10 cellular contexts compared by ENCODE assay signal in the genomic region with DNA sequence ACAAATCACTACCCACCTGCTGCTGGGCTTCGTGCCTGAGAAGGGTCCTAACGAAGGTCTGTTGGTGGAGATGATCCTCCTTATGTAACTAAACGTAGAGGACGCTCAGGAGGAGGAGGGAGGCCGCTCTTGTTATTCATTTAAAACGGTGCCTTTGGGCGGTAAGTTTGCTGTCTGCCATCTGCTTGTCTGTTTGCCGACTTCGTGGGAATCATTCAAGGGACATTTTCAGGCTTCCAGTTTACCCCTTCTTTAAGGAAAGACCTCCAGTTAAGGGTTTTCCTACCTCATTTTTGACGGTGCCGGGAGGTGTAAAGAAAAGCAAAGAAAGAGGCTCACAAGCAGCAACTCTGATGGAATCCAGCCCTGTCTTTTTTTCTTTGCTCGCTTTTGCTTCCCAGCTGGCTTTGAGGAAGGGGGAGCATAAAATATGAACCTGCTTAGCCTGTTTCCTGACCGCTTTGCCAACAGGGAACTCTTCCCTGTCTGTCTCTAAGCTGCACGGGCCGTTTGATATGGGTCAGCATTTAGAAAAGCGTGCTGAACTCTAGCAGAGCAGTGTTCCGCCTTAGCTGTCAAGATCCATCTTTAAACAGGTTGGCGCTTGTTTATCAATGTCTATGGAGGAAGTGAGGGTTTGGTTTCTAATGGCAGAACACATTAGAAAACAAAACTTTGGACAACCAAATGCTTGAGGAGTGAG. TPM values are rescaled to one million over a fixed set of nuclear protein-coding genes. Genes with fewer than 3 reads are reported as not detected.
DNase-seq lines count a peak whose midpoint lies in the region; ATAC-seq and TF ChIP-seq lines count a peak whose summit lies in the region.
"Had no signal": no experiment of that assay in that cellular context is flagged by ENCODE, and none has a peak within 500 bp of the region (broad histone marks: within the 10 kb centered on the region; RNA-seq: fewer than 3 reads in every experiment).

No MANE protein-coding gene starts in this region.

- no peak overlapping the region for H3K27ac Mint-ChIP-seq in CD8-positive, alpha-beta memory T cell
- no peak overlapping the region for H3K27ac Mint-ChIP-seq in neural progenitor cell

- CTCF ChIA-PET in CD8-positive, alpha-beta memory T cell (lab: Charles Lee): interaction anchor here (1.2 to 2.4 kb wide), 5 partner anchors 10 to 446 kb away, joined by 3 to 9 read pairs (median 3); no protein-coding TSS in a partner anchor

- TF ChIP-seq CTCF in coronary artery (IDR thresholded peaks at IDR 0.05): no peak
- no peak for TF ChIP-seq CTCF in neural progenitor cell (IDR thresholded peaks at IDR 0.05)
- TF ChIP-seq CTCF in omental fat pad (IDR thresholded peaks at IDR 0.05): no peak

- H3F3A ChIP-seq in neural progenitor cell (ENCODE audit: low read depth): peaks cover 3% of the 10 kb centered on the region

- H3K27me3 Mint-ChIP-seq in CD8-positive, alpha-beta memory T cell: no peaks in the 10 kb centered on the region
- peaks cover 9% of the 10 kb centered on the region for H3K27me3 Mint-ChIP-seq in neural progenitor cell (ENCODE audit: insufficient read depth, low read depth)

- H3K36me3 ChIP-seq in CD8-positive, alpha-beta memory T cell (ENCODE audit: insufficient read depth, low read length): peaks cover 14% of the 10 kb centered on the region
- no peaks in the 10 kb centered on the region for H3K36me3 ChIP-seq in neural progenitor cell

- peak overlapping the region; percentile 96 for H2AFZ ChIP-seq in neural progenitor cell (replicated peaks)

- no peaks in the 10 kb centered on the region for H4K20me1 ChIP-seq in neural progenitor cell (ENCODE audit: low read depth)

- no peaks in the 10 kb centered on the region for H3K9me3 Mint-ChIP-seq in CD8-positive, alpha-beta memory T cell
- no peaks in the 10 kb centered on the region for H3K9me3 Mint-ChIP-seq in neural progenitor cell

- H3K27me3 ChIP-seq in CD8-positive, alpha-beta memory T cell (ENCODE audit: insufficient read depth, low read length, poor library complexity, severe bottlenecking): no peaks in the 10 kb centered on the region
- H3K27me3 ChIP-seq in neural progenitor cell: no peaks in the 10 kb centered on the region

- no peak overlapping the region for H3K9ac ChIP-seq in neural progenitor cell

- DNase-seq in CD8-positive, alpha-beta memory T cell: no peak
- DNase-seq in NCI-H2029 treated with DMSO at 0.1 percent for 48 hours (lab: John Stamatoyannopoulos, UW): peak; percentile 85
- no peak for DNase-seq in coronary artery (ENCODE audit: low spot score)
- no peak for DNase-seq in neural progenitor cell (ENCODE audit: low spot score)
- no peak for DNase-seq in NK-92 (lab: John Stamatoyannopoulos, UW; ENCODE audit: unreplicated experiment)
- DNase-seq in omental fat pad (ENCODE audit: low spot score): no peak
- no peak for DNase-seq in midbrain (lab: John Stamatoyannopoulos, UW)
- DNase-seq in COLO829 (ENCODE audit: low spot score): no peak
- DNase-seq: EL; stimulated activated naive CD4-positive, alpha-beta T cell treated with Interleukin-2 at 50 U/mL for 16 hours had no signal

- peaks cover 7 to 40% (median 24%) of the 10 kb centered on the region in 3 donors for H3K4me1 Mint-ChIP-seq in CD8-positive, alpha-beta memory T cell
- H3K4me1 Mint-ChIP-seq in neural progenitor cell: peaks cover 12% of the 10 kb centered on the region

- no peaks in the 10 kb centered on the region for H3K79me2 ChIP-seq in neural progenitor cell (ENCODE audit: low read depth)

- H3K4me1 ChIP-seq in CD8-positive, alpha-beta memory T cell (ENCODE audit: insufficient read depth, low read length): peaks cover 20% of the 10 kb centered on the region
- peaks cover 16% of the 10 kb centered on the region for H3K4me1 ChIP-seq in neural progenitor cell

- no peak overlapping the region for H3K4me3 Mint-ChIP-seq in CD8-positive, alpha-beta memory T cell
- no peak overlapping the region for H3K4me3 Mint-ChIP-seq in neural progenitor cell

- H3K9me3 ChIP-seq in CD8-positive, alpha-beta memory T cell (ENCODE audit: low read length): no peaks in the 10 kb centered on the region
- H3K9me3 ChIP-seq in neural progenitor cell (ENCODE audit: low read depth): no peaks in the 10 kb centered on the region

- no peak overlapping the region for H3K27ac ChIP-seq in CD8-positive, alpha-beta memory T cell (ENCODE audit: low read depth, low read length)
- H3K27ac ChIP-seq in coronary artery: peak overlapping the region in 1 of 2 donors; percentile 40
- no peak overlapping the region for H3K27ac ChIP-seq in neural progenitor cell

- H3K36me3 Mint-ChIP-seq in CD8-positive, alpha-beta memory T cell: peaks cover 11 to 81% (median 22%) of the 10 kb centered on the region in 3 donors
- H3K36me3 Mint-ChIP-seq in neural progenitor cell: no peaks in the 10 kb centered on the region

- peak overlapping the region; percentile 16 for H3K4me3 ChIP-seq in CD8-positive, alpha-beta memory T cell (ENCODE audit: low read length)
- H3K4me3 ChIP-seq in coronary artery (peak overlapping the region; percentile 44), neural progenitor cell (no peak overlapping the region)

- POLR2A ChIA-PET in CD8-positive, alpha-beta memory T cell (lab: Charles Lee): interaction anchor here (1.1 kb wide), 1 partner anchor 13 kb away, joined by 3 read pairs; no protein-coding TSS in a partner anchor

- ATAC-seq in omental fat pad (ENCODE audit: low FRiP score): no peak

- H3K4me2 ChIP-seq in neural progenitor cell: peak overlapping the region; percentile 40

RNA-seq across cellular contexts. Expression of a gene that starts 13.8 kb away (rescaled TPM):
- total RNA-seq in CD8-positive, alpha-beta memory T cell: 100 to 1,000 TPM in 1 of 2 experiments, 10 to 100 TPM in 1; 96.6 to 102 TPM
- 19.5 TPM for polyA plus RNA-seq in CD8-positive, alpha-beta memory T cell
- total RNA-seq in neural progenitor cell (ENCODE audit: low replicate concordance): 0.25 TPM in 1 of 2 replicates, not detected in the other
- 10 to 100 TPM in 1 of 4 donors, 1 to 10 TPM in 3; 5.3 to 16.3 (median 6.8) TPM for total RNA-seq in omental fat pad

RNA-seq across cellular contexts. Expression of a gene that starts 19.1 kb away (rescaled TPM):
- 100 to 1,000 TPM in 1 of 2 experiments, 10 to 100 TPM in 1; 94.8 to 103 TPM for total RNA-seq in CD8-positive, alpha-beta memory T cell
- 83.2 TPM for polyA plus RNA-seq in CD8-positive, alpha-beta memory T cell
- total RNA-seq in neural progenitor cell (ENCODE audit: low replicate concordance) (71.1 and 82.8 TPM in 2 replicates), omental fat pad (10 to 100 TPM; 43.8 to 70.4 (median 60.7) TPM)

Comparison
In these comparisons a context has a peak if more than half of its experiments do, and no peak if none do; other contexts are left out.
1. RNA of a gene that starts 13.8 kb away (total RNA-seq): 96.6 to 102 TPM in CD8-positive, alpha-beta memory T cell; 5.3 to 16.3 TPM in omental fat pad and 0.25 TPM in neural progenitor cell; every median in the first group is over 4 times any median in the second.